8 cellular contexts compared by ENCODE assay signal in the genomic region with DNA sequence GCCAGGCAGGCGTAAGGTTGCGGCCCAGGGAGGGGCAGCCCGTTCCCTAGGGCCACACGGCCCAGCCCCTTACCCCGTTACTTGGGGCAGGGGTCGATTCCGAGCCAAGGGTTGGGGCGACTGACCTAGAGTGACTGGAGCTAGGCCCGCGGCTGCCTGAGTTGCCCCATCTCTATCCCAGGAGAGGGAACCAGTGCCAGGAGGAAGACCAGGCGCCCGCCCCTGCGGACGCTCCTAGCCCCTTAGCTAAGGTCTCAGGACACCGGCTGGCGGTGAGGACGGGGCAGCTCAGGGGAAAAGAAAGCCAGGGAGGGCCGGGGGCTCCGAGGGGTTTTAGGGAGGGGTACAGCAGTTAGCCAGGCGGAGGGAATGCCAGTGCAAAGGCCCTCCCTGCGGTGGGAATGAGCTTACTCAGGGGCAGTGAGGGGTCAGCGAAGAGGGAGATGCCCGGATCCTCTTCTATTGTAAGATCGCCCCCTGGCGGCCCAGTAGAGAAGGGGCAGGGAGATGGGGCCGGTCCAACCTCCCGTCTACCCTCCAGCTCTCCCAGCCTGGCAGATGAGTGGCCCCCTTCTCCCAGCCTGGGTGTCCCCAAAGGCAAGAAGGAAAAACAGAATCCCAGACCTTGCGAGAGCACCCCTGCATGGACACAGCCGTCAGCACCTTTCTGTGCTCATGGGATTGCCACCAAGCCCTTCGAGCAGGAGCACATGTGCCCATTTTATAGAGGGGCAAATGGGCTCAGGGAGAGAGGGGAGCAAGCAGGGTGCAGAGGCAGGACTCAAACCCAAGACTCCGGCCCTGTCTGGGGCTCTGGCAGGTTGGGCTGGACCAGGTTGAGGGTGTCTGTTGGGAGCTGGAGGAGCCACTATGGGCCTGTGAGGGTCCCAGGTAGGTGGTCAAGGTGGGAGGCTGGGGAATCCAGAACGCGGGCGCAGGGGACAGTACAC. TPM values are rescaled to one million over a fixed set of nuclear protein-coding genes. Genes with fewer than 3 reads are reported as not detected.
DNase-seq lines count a peak whose midpoint lies in the region; ATAC-seq, FAIRE-seq and TF ChIP-seq lines count a peak whose summit lies in the region.

No MANE protein-coding gene starts in this region.

- ATAC-seq in effector memory CD8-positive, alpha-beta T cell (replicated peaks) = peak; percentile 62
- peak; percentile 56 to 75 for ATAC-seq in natural killer cell treated with Interleukin-12 subunit alpha and Interleukin-12 subunit beta and Interleukin-15 and Interleukin-18, amount 100 ng/mL, for 72 hours

- TF ChIP-seq CTCF in D721Med (IDR thresholded peaks at IDR 0.05; ENCODE audit: insufficient read depth, missing control alignments) = peak; percentile 58
- peak; percentile 62 for TF ChIP-seq CTCF in MM.1S (IDR thresholded peaks at IDR 0.05; ENCODE audit: low read length)
- peak; percentile 52 to 60 for TF ChIP-seq CTCF in tibial artery (IDR thresholded peaks at IDR 0.05)

- peaks cover 0 to 4% of the 10 kb centered on the region in 2 donors for H3K4me1 Mint-ChIP-seq in effector memory CD8-positive, alpha-beta T cell (ENCODE audit: low read depth in 2 of 2)
- H3K4me1 Mint-ChIP-seq in natural killer cell treated with Interleukin-12 subunit alpha and Interleukin-12 subunit beta and Interleukin-15 and Interleukin-18, amount 100 ng/mL, for 72 hours (ENCODE audit: low read depth in 2 of 2) = peaks cover 0 to 6% of the 10 kb centered on the region in 2 donors

- H2AFZ ChIP-seq in MM.1S (ENCODE audit: low read length) = no peak overlapping the region

- no peak for DNase-seq in D721Med (ENCODE audit: insufficient read length, low spot score)
- no peak for DNase-seq in MM.1S
- DNase-seq in activated CD4-positive, alpha-beta T cell treated with anti-CD3 and anti-CD28 coated beads, Interleukin-2, amount 50 U/mL, for 24 hours (ENCODE audit: low read depth in 1 of 2, low spot score in 1 of 2) = peak; percentile 36 to 42
- DNase-seq in effector memory CD8-positive, alpha-beta T cell = peak; percentile 39 to 54 (median 48)
- peak; percentile 75 for DNase-seq in natural killer cell treated with Interleukin-12 subunit alpha and Interleukin-12 subunit beta and Interleukin-15 and Interleukin-18, amount 100 ng/mL, for 72 hours (ENCODE audit: low spot score)
- peak in 1 of 2 donors; percentile 68 for DNase-seq in tibial artery
- DNase-seq in NCI-H1417 treated with DMSO at 0.1 percent for 48 hours (lab: John Stamatoyannopoulos, UW) = no peak
- no peak for DNase-seq in COR-L47 (lab: John Stamatoyannopoulos, UW)

- H3K27ac ChIP-seq in MM.1S (ENCODE audit: low read length) (no peak overlapping the region), tibial artery (no peak overlapping the region)

- no peaks in the 10 kb centered on the region for H3F3A ChIP-seq in MM.1S (ENCODE audit: insufficient read depth, low read length)

- H3K27me3 ChIP-seq in MM.1S (replicated peaks; ENCODE audit: insufficient read depth, low read length) (peaks cover 10% of the 10 kb centered on the region), tibial artery (peaks cover 0 to 34% of the 10 kb centered on the region in 2 donors)

- peak overlapping the region in 1 of 2 donors; percentile 26 for H3K27ac Mint-ChIP-seq in effector memory CD8-positive, alpha-beta T cell
- H3K27ac Mint-ChIP-seq in natural killer cell treated with Interleukin-12 subunit alpha and Interleukin-12 subunit beta and Interleukin-15 and Interleukin-18, amount 100 ng/mL, for 72 hours = peak overlapping the region in 1 of 2 donors; percentile 72

- H3K79me2 ChIP-seq in MM.1S (ENCODE audit: low read length) = no peaks in the 10 kb centered on the region

- H3K9me2 ChIP-seq in MM.1S (replicated peaks; ENCODE audit: insufficient read depth, low read length) = no peaks in the 10 kb centered on the region

- H3K4me3 Mint-ChIP-seq in effector memory CD8-positive, alpha-beta T cell = no peak overlapping the region
- H3K4me3 Mint-ChIP-seq in natural killer cell treated with Interleukin-12 subunit alpha and Interleukin-12 subunit beta and Interleukin-15 and Interleukin-18, amount 100 ng/mL, for 72 hours = no peak overlapping the region

- no peak overlapping the region for H3K4me3 ChIP-seq in MM.1S (ENCODE audit: low read length)
- H3K4me3 ChIP-seq in tibial artery = no peak overlapping the region

- FAIRE-seq in D721Med (lab: Jason Lieb, UNC) = no peak

- no peaks in the 10 kb centered on the region for H3K9me3 ChIP-seq in MM.1S (replicated peaks; ENCODE audit: insufficient read depth, low read length)
- no peaks in the 10 kb centered on the region for H3K9me3 ChIP-seq in tibial artery

- H3K9ac ChIP-seq in MM.1S (ENCODE audit: low read length) = no peak overlapping the region

- intact Hi-C loops in tibial artery (cut with DNase I; ENCODE audit: low total_unique reads) = no loop called here

- H3K27me3 Mint-ChIP-seq in effector memory CD8-positive, alpha-beta T cell = peaks cover 0 to 1% of the 10 kb centered on the region in 2 donors
- no peaks in the 10 kb centered on the region for H3K27me3 Mint-ChIP-seq in natural killer cell treated with Interleukin-12 subunit alpha and Interleukin-12 subunit beta and Interleukin-15 and Interleukin-18, amount 100 ng/mL, for 72 hours

- no peaks in the 10 kb centered on the region for H3K9me3 Mint-ChIP-seq in effector memory CD8-positive, alpha-beta T cell
- H3K9me3 Mint-ChIP-seq in natural killer cell treated with Interleukin-12 subunit alpha and Interleukin-12 subunit beta and Interleukin-15 and Interleukin-18, amount 100 ng/mL, for 72 hours = no peaks in the 10 kb centered on the region

- no peak overlapping the region for H3K4me2 ChIP-seq in MM.1S (ENCODE audit: low read depth, low read length)

- H3K4me1 ChIP-seq in MM.1S (ENCODE audit: low read length) (no peaks in the 10 kb centered on the region), tibial artery (no peaks in the 10 kb centered on the region)

- no peaks in the 10 kb centered on the region for H4K20me1 ChIP-seq in MM.1S (ENCODE audit: insufficient read depth, low read length)

- H3K36me3 Mint-ChIP-seq in effector memory CD8-positive, alpha-beta T cell (ENCODE audit: insufficient read depth) = peaks cover 7% of the 10 kb centered on the region
- no peaks in the 10 kb centered on the region for H3K36me3 Mint-ChIP-seq in natural killer cell treated with Interleukin-12 subunit alpha and Interleukin-12 subunit beta and Interleukin-15 and Interleukin-18, amount 100 ng/mL, for 72 hours

- H3K36me3 ChIP-seq in MM.1S (replicated peaks; ENCODE audit: insufficient read depth, low read length) (no peaks in the 10 kb centered on the region), tibial artery (no peaks in the 10 kb centered on the region)

RNA-seq across cellular contexts. Expression of a gene that starts 16.3 kb away (rescaled TPM):
- under 1 TPM; 0.21 to 0.42 TPM for total RNA-seq in natural killer cell treated with Interleukin-12 subunit alpha and Interleukin-12 subunit beta and Interleukin-15 and Interleukin-18, amount 100 ng/mL, for 72 hours

RNA-seq across cellular contexts. Expression of a gene that starts 25.6 kb away (rescaled TPM):
- 10 to 100 TPM in 1 of 2 donors, 1 to 10 TPM in 1; 10.0 to 14.9 TPM for total RNA-seq in natural killer cell treated with Interleukin-12 subunit alpha and Interleukin-12 subunit beta and Interleukin-15 and Interleukin-18, amount 100 ng/mL, for 72 hours

RNA-seq across cellular contexts. Expression of a gene that starts 38.3 kb away (rescaled TPM):
- total RNA-seq in natural killer cell treated with Interleukin-12 subunit alpha and Interleukin-12 subunit beta and Interleukin-15 and Interleukin-18, amount 100 ng/mL, for 72 hours = 100 to 1,000 TPM; 261 to 310 TPM

RNA-seq across cellular contexts. Expression of a gene that starts 39.0 kb away (rescaled TPM):
- 1 to 10 TPM; 1.9 to 2.6 TPM for total RNA-seq in natural killer cell treated with Interleukin-12 subunit alpha and Interleukin-12 subunit beta and Interleukin-15 and Interleukin-18, amount 100 ng/mL, for 72 hours

Comparison
In these comparisons a context has a peak if more than half of its experiments do, and no peak if none do; other contexts are left out.
1. DNase-seq: peak in activated CD4-positive, alpha-beta T cell treated with anti-CD3 and anti-CD28 coated beads, Interleukin-2, amount 50 U/mL, for 24 hours (2 of 2), effector memory CD8-positive, alpha-beta T cell (3 of 3) and natural killer cell treated with Interleukin-12 subunit alpha and Interleukin-12 subunit beta and Interleukin-15 and Interleukin-18, amount 100 ng/mL, for 72 hours (single experiment); none in D721Med (single experiment), MM.1S (single experiment), NCI-H1417 treated with DMSO at 0.1 percent for 48 hours (single experiment) and COR-L47 (single experiment).
2. Peak in every context shown above with its lines, with median percentiles within 50 percentile points of each other: CTCF ChIP-seq.